ENCODE assay signal across 1 cellular context in genomic region chr20:37193821-37194220, GRCh38.
TF ChIP-seq lines count a peak whose summit lies in the region.

No MANE protein-coding gene starts in this region.

TF ChIP-seq in H1, 55 proteins besides CTCF, POLR2A, EP300 and RAD21:
- TF ChIP-seq TEAD4 (IDR thresholded peaks at IDR 0.05; ENCODE audit: low read depth, low read length), result no peak
- no peak for TF ChIP-seq KDM5A (IDR thresholded peaks at IDR 0.05; ENCODE audit: low read length)
- TF ChIP-seq SAP30 (IDR thresholded peaks at IDR 0.05; ENCODE audit: insufficient read depth, insufficient replicate concordance, low read length), result no peak
- no peak for TF ChIP-seq GABPA (IDR thresholded peaks at IDR 0.05; ENCODE audit: borderline replicate concordance, insufficient read depth, low read length)
- no peak for TF ChIP-seq CREB1 (IDR thresholded peaks at IDR 0.05)
- TF ChIP-seq SRF (IDR thresholded peaks at IDR 0.05; ENCODE audit: low read depth, low read length), result no peak
- TF ChIP-seq ATF3 (IDR thresholded peaks at IDR 0.05; ENCODE audit: insufficient read depth, low read depth, low read length), result no peak
- TF ChIP-seq CHD2 (IDR thresholded peaks at IDR 0.05; ENCODE audit: low read length), result no peak
- no peak for TF ChIP-seq SP2 (IDR thresholded peaks at IDR 0.05; ENCODE audit: low read length)
- TF ChIP-seq RFX5 (IDR thresholded peaks at IDR 0.05; ENCODE audit: borderline replicate concordance, low read depth, low read length), result no peak
- no peak for TF ChIP-seq TBP (IDR thresholded peaks at IDR 0.05; ENCODE audit: low read depth, low read length)
- no peak for TF ChIP-seq CHD1 (IDR thresholded peaks at IDR 0.05; ENCODE audit: low read depth, low read length)
- TF ChIP-seq HDAC2 (IDR thresholded peaks at IDR 0.05; ENCODE audit: borderline replicate concordance in 1 of 2, low read depth in 2 of 2, low read length in 2 of 2), result no peak
- no peak for TF ChIP-seq JUN (IDR thresholded peaks at IDR 0.05; ENCODE audit: low read depth, low read length)
- TF ChIP-seq PHF8 (conservative IDR thresholded peaks at IDR 0.05; ENCODE audit: low read depth, low read length), result no peak
